ENCODE assay signal across 1 cellular context in genomic region chr19:42469311-42470239, GRCh38.
TF ChIP-seq lines count a peak whose summit lies in the region.

No MANE protein-coding gene starts in this region.

TF ChIP-seq in GM23338, 12 proteins besides CTCF, POLR2A, EP300 and RAD21:
- TF ChIP-seq EZH2phosphoT487 (IDR thresholded peaks at IDR 0.05; ENCODE audit: unreplicated experiment), result no peak
- TF ChIP-seq, protein P1, sequence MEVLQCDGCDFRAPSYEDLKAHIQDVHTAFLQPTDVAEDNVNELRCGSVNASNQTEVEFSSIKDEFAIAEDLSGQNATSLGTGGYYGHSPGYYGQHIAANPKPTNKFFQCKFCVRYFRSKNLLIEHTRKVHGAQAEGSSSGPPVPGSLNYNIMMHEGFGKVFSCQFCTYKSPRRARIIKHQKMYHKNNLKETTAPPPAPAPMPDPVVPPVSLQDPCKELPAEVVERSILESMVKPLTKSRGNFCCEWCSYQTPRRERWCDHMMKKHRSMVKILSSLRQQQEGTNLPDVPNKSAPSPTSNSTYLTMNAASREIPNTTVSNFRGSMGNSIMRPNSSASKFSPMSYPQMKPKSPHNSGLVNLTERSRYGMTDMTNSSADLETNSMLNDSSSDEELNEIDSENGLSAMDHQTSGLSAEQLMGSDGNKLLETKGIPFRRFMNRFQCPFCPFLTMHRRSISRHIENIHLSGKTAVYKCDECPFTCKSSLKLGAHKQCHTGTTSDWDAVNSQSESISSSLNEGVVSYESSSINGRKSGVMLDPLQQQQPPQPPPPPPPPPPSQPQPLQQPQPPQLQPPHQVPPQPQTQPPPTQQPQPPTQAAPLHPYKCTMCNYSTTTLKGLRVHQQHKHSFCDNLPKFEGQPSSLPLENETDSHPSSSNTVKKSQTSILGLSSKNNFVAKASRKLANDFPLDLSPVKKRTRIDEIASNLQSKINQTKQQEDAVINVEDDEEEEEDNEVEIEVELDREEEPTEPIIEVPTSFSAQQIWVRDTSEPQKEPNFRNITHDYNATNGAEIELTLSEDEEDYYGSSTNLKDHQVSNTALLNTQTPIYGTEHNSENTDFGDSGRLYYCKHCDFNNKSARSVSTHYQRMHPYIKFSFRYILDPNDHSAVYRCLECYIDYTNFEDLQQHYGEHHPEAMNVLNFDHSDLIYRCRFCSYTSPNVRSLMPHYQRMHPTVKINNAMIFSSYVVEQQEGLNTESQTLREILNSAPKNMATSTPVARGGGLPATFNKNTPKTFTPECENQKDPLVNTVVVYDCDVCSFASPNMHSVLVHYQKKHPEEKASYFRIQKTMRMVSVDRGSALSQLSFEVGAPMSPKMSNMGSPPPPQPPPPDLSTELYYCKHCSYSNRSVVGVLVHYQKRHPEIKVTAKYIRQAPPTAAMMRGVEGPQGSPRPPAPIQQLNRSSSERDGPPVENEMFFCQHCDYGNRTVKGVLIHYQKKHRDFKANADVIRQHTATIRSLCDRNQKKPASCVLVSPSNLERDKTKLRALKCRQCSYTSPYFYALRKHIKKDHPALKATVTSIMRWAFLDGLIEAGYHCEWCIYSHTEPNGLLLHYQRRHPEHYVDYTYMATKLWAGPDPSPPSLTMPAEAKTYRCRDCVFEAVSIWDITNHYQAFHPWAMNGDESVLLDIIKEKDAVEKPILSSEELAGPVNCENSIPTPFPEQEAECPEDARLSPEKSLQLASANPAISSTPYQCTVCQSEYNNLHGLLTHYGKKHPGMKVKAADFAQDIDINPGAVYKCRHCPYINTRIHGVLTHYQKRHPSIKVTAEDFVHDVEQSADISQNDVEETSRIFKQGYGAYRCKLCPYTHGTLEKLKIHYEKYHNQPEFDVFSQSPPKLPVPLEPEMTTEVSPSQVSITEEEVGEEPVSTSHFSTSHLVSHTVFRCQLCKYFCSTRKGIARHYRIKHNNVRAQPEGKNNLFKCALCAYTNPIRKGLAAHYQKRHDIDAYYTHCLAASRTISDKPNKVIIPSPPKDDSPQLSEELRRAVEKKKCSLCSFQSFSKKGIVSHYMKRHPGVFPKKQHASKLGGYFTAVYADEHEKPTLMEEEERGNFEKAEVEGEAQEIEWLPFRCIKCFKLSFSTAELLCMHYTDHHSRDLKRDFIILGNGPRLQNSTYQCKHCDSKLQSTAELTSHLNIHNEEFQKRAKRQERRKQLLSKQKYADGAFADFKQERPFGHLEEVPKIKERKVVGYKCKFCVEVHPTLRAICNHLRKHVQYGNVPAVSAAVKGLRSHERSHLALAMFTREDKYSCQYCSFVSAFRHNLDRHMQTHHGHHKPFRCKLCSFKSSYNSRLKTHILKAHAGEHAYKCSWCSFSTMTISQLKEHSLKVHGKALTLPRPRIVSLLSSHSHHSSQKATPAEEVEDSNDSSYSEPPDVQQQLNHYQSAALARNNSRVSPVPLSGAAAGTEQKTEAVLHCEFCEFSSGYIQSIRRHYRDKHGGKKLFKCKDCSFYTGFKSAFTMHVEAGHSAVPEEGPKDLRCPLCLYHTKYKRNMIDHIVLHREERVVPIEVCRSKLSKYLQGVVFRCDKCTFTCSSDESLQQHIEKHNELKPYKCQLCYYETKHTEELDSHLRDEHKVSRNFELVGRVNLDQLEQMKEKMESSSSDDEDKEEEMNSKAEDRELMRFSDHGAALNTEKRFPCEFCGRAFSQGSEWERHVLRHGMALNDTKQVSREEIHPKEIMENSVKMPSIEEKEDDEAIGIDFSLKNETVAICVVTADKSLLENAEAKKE (CRISPR knock-in tag; IDR thresholded peaks at IDR 0.05), result no peak
- TF ChIP-seq STAT1 (IDR thresholded peaks at IDR 0.05; ENCODE audit: unreplicated experiment), result no peak
- no peak for TF ChIP-seq ZNF114 (CRISPR knock-in tag; IDR thresholded peaks at IDR 0.05)
- TF ChIP-seq ETS1 (IDR thresholded peaks at IDR 0.05), result no peak
- TF ChIP-seq EZH2 (IDR thresholded peaks at IDR 0.05; ENCODE audit: low read depth, unreplicated experiment), result no peak
- no peak for TF ChIP-seq REST (IDR thresholded peaks at IDR 0.05; ENCODE audit: unreplicated experiment)
- TF ChIP-seq CREB1 (CRISPR knock-in tag; IDR thresholded peaks at IDR 0.05; ENCODE audit: low read depth), result no peak
- TF ChIP-seq NANOG (IDR thresholded peaks at IDR 0.05; ENCODE audit: borderline replicate concordance), result no peak
TF ChIP-seq in GM23338: peak in this region for 0.
